Comparison of ENCODE assay signal across 16 cellular contexts in the genomic region with DNA sequence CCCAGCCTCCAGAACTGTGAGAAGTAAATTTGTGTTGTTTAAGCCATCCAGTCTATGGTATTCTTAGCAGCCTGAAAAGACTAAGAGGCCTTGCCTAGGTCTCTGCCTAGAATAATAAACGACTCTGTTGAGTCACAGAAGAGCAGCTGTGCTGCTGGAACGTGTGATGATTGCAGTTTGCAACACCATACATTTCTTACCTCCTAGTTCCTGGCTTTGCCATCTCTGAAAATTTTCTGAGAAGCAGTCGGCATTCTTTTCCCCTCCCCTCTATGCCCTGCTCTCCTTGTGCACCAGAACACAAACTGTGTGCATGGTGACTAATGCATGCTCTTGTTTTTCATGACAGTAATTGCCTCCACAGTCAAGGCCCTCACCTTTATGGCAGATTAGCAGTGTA.
"Had no signal": no experiment of that assay in that cellular context is flagged by ENCODE, and none has a peak within 500 bp of the region (broad histone marks: within the 10 kb centered on the region; RNA-seq: fewer than 3 reads in every experiment).

No MANE protein-coding gene starts in this region.

- H3K27ac ChIP-seq: pancreas, right lobe of liver, VCaP had no signal

- ATAC-seq: activated CD4-positive, CD25-positive, alpha-beta regulatory T cell treated with anti-CD3 and anti-CD28 coated beads, Interleukin-2, amount 50 U/mL, for 24 hours; left lobe of liver; natural killer cell treated with Interleukin-12 subunit alpha and Interleukin-12 subunit beta and Interleukin-15 and Interleukin-18, amount 100 ng/mL, for 72 hours; pancreas had no signal

- H3K36me3 ChIP-seq: pancreas, right lobe of liver had no signal

- H3K27me3 ChIP-seq: pancreas, right lobe of liver had no signal

- H3K4me1 ChIP-seq: pancreas, right lobe of liver had no signal

- DNase-seq: activated CD4-positive, alpha-beta memory T cell treated with anti-CD3 and anti-CD28 coated beads, Interleukin-2, amount 10 ng/mL, durations not matched to agents 7 days and 5 days; activated CD4-positive, alpha-beta T cell treated with anti-CD3 and anti-CD28 coated beads, Interleukin-2, amount 10 ng/mL, durations not matched to agents 24 days and 14 days; activated effector memory CD4-positive, alpha-beta T cell treated with anti-CD3 and anti-CD28 coated beads, Interleukin-2, amount 50 U/mL, for 16 hours; activated naive CD4-positive, alpha-beta T cell treated with anti-CD3 and anti-CD28 coated beads, Interleukin-2, amount 10 ng/mL, durations not matched to agents 7 days and 5 days; cortex of kidney; effector CD4-positive, alpha-beta T cell; foreskin fibroblast; pancreas; right lobe of liver; small intestine; stimulated activated CD4-positive, alpha-beta T cell treated with anti-CD3 and anti-CD28 coated beads, Interleukin-2, amount 100 ng/mL, for 24 hours; T-helper 2 cell had no signal

- H3K4me3 ChIP-seq: pancreas, right lobe of liver had no signal

- H3K9me3 ChIP-seq: pancreas, right lobe of liver had no signal
